Comparison of ENCODE assay signal across 1 cellular context in the genomic region with DNA sequence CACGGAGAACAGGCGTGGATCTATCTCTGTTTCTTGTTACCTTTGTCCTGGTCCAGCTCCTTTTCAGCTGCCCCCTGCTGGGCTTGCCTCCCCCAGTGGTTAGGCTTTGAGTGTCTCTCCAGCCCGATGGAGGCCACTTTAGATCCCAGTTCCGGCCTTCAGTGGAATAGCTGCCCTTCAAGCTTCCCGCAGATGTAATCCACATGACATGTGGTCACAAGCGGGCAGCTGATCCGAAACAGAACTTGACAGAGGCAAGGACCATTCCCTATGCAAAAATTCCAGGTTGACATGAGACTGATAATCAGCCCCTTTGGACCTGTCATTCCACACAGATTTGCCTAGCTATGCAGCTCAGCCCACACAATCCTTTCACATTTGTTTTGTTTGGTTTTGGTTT.
TF ChIP-seq lines count a peak whose summit lies in the region.

No MANE protein-coding gene starts in this region.

TF ChIP-seq in GM23338, 12 proteins besides CTCF, POLR2A, EP300 and RAD21 (continued from another document):
- TF ChIP-seq, protein P1, sequence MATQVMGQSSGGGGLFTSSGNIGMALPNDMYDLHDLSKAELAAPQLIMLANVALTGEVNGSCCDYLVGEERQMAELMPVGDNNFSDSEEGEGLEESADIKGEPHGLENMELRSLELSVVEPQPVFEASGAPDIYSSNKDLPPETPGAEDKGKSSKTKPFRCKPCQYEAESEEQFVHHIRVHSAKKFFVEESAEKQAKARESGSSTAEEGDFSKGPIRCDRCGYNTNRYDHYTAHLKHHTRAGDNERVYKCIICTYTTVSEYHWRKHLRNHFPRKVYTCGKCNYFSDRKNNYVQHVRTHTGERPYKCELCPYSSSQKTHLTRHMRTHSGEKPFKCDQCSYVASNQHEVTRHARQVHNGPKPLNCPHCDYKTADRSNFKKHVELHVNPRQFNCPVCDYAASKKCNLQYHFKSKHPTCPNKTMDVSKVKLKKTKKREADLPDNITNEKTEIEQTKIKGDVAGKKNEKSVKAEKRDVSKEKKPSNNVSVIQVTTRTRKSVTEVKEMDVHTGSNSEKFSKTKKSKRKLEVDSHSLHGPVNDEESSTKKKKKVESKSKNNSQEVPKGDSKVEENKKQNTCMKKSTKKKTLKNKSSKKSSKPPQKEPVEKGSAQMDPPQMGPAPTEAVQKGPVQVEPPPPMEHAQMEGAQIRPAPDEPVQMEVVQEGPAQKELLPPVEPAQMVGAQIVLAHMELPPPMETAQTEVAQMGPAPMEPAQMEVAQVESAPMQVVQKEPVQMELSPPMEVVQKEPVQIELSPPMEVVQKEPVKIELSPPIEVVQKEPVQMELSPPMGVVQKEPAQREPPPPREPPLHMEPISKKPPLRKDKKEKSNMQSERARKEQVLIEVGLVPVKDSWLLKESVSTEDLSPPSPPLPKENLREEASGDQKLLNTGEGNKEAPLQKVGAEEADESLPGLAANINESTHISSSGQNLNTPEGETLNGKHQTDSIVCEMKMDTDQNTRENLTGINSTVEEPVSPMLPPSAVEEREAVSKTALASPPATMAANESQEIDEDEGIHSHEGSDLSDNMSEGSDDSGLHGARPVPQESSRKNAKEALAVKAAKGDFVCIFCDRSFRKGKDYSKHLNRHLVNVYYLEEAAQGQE (IDR thresholded peaks at IDR 0.05; ENCODE audit: unreplicated experiment), result no peak
- TF ChIP-seq CREB1 (CRISPR knock-in tag; IDR thresholded peaks at IDR 0.05; ENCODE audit: low read depth) (no peak), NANOG (IDR thresholded peaks at IDR 0.05; ENCODE audit: borderline replicate concordance) (no peak), ZNF114 (CRISPR knock-in tag; IDR thresholded peaks at IDR 0.05) (no peak), EZH2 (IDR thresholded peaks at IDR 0.05; ENCODE audit: low read depth, unreplicated experiment) (no peak), STAT1 (IDR thresholded peaks at IDR 0.05; ENCODE audit: unreplicated experiment) (no peak), JUNB (IDR thresholded peaks at IDR 0.05; ENCODE audit: unreplicated experiment) (no peak)
- TF ChIP-seq, protein P2, sequence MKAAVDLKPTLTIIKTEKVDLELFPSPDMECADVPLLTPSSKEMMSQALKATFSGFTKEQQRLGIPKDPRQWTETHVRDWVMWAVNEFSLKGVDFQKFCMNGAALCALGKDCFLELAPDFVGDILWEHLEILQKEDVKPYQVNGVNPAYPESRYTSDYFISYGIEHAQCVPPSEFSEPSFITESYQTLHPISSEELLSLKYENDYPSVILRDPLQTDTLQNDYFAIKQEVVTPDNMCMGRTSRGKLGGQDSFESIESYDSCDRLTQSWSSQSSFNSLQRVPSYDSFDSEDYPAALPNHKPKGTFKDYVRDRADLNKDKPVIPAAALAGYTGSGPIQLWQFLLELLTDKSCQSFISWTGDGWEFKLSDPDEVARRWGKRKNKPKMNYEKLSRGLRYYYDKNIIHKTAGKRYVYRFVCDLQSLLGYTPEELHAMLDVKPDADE (IDR thresholded peaks at IDR 0.05), result no peak
- TF ChIP-seq, protein P3, sequence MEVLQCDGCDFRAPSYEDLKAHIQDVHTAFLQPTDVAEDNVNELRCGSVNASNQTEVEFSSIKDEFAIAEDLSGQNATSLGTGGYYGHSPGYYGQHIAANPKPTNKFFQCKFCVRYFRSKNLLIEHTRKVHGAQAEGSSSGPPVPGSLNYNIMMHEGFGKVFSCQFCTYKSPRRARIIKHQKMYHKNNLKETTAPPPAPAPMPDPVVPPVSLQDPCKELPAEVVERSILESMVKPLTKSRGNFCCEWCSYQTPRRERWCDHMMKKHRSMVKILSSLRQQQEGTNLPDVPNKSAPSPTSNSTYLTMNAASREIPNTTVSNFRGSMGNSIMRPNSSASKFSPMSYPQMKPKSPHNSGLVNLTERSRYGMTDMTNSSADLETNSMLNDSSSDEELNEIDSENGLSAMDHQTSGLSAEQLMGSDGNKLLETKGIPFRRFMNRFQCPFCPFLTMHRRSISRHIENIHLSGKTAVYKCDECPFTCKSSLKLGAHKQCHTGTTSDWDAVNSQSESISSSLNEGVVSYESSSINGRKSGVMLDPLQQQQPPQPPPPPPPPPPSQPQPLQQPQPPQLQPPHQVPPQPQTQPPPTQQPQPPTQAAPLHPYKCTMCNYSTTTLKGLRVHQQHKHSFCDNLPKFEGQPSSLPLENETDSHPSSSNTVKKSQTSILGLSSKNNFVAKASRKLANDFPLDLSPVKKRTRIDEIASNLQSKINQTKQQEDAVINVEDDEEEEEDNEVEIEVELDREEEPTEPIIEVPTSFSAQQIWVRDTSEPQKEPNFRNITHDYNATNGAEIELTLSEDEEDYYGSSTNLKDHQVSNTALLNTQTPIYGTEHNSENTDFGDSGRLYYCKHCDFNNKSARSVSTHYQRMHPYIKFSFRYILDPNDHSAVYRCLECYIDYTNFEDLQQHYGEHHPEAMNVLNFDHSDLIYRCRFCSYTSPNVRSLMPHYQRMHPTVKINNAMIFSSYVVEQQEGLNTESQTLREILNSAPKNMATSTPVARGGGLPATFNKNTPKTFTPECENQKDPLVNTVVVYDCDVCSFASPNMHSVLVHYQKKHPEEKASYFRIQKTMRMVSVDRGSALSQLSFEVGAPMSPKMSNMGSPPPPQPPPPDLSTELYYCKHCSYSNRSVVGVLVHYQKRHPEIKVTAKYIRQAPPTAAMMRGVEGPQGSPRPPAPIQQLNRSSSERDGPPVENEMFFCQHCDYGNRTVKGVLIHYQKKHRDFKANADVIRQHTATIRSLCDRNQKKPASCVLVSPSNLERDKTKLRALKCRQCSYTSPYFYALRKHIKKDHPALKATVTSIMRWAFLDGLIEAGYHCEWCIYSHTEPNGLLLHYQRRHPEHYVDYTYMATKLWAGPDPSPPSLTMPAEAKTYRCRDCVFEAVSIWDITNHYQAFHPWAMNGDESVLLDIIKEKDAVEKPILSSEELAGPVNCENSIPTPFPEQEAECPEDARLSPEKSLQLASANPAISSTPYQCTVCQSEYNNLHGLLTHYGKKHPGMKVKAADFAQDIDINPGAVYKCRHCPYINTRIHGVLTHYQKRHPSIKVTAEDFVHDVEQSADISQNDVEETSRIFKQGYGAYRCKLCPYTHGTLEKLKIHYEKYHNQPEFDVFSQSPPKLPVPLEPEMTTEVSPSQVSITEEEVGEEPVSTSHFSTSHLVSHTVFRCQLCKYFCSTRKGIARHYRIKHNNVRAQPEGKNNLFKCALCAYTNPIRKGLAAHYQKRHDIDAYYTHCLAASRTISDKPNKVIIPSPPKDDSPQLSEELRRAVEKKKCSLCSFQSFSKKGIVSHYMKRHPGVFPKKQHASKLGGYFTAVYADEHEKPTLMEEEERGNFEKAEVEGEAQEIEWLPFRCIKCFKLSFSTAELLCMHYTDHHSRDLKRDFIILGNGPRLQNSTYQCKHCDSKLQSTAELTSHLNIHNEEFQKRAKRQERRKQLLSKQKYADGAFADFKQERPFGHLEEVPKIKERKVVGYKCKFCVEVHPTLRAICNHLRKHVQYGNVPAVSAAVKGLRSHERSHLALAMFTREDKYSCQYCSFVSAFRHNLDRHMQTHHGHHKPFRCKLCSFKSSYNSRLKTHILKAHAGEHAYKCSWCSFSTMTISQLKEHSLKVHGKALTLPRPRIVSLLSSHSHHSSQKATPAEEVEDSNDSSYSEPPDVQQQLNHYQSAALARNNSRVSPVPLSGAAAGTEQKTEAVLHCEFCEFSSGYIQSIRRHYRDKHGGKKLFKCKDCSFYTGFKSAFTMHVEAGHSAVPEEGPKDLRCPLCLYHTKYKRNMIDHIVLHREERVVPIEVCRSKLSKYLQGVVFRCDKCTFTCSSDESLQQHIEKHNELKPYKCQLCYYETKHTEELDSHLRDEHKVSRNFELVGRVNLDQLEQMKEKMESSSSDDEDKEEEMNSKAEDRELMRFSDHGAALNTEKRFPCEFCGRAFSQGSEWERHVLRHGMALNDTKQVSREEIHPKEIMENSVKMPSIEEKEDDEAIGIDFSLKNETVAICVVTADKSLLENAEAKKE (CRISPR knock-in tag; IDR thresholded peaks at IDR 0.05), result no peak
